In the genomic region with DNA sequence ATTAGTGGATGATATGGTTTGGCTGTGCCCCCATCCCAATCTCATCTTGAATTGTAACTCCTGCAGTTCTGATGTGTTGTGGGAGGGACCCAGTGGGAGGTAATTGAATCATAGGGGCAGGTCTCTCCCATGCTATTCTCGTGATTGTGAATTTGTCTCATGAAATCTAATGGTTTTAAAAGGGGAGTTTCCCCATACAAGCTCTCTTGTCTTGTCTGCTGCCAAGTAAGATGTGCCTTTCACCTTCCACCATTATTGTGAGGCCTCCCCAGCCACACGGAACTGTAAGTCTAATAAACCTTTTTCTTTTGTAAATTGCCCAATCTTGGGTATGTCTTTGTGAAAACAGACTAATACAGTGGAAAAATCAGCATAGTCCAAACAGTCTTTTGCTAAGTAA, we compare ENCODE assay signal across 3 cellular contexts.
"Had no signal": no experiment of that assay in that cellular context is flagged by ENCODE, and none has a peak within 500 bp of the region (broad histone marks: within the 10 kb centered on the region; RNA-seq: fewer than 3 reads in every experiment).

No MANE protein-coding gene starts in this region.

- DNase-seq: GDM1, GF-D8 had no signal

- H3K4me3 ChIP-seq: GM12878 had no signal

- ATAC-seq: GM12878 had no signal
